In the genomic region with DNA sequence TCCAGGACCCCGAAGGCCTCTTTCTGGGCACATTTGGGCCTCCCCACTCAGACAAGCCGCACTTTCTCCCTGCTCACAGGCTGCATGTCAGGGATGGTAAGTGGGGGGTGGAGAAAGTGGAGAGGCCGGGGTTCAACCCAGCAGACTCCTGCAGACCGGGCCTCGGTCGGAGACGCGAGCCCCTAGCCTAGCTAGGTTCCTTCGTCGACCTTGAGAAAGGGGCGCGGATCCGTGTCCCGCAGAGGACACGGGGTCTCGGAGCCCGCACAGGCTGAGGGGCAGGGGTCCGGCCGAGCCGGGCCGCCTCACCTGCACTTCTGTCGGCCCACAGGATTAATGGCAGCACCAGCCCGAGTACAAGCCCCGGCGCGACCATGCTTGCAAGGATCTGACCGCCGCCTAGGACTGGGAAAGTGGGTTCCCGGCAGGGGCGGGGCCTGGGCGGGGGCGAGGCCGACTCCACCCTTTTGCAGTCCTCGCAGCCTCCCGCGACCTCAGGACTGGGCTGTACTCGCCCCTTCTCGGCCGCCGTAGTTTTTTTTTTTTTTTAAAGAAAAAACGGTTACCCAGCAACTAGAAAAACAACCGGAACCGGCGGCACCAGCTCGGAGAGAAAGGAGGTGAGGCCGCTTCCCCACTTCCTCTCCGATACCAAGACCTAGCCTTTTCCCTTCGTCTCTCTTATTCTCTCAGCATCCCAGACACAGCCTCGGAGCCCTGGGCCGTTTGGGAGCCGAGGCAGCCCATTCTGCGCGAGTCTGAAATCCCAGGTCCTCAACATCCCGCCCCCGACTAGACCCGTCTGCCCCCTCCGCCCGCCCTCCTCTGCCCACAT, we compare ENCODE assay signal across 8 cellular contexts. TPM values are rescaled to one million over a fixed set of nuclear protein-coding genes. Genes with fewer than 3 reads are reported as not detected.
A peak's percentile ranks its signal among the peaks of the same experiment; 100 is the strongest.
DNase-seq lines count a peak whose midpoint lies in the region; ATAC-seq and TF ChIP-seq lines count a peak whose summit lies in the region.

A gene with protein sequence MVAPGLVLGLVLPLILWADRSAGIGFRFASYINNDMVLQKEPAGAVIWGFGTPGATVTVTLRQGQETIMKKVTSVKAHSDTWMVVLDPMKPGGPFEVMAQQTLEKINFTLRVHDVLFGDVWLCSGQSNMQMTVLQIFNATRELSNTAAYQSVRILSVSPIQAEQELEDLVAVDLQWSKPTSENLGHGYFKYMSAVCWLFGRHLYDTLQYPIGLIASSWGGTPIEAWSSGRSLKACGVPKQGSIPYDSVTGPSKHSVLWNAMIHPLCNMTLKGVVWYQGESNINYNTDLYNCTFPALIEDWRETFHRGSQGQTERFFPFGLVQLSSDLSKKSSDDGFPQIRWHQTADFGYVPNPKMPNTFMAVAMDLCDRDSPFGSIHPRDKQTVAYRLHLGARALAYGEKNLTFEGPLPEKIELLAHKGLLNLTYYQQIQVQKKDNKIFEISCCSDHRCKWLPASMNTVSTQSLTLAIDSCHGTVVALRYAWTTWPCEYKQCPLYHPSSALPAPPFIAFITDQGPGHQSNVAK (minus strand): TSS at position 407 of the 835 bp plus-strand sequence. CDS start 31 bp downstream, at position 376.
A gene (plus strand): TSS at position 572 of the 835 bp plus-strand sequence. CDS start 1,361 bp downstream, outside the sequence.

- H3K36me3 Mint-ChIP-seq in Calu3 (ENCODE audit: insufficient read depth, unreplicated experiment) = peaks cover 18% of the 10 kb centered on the region

- BruUV-seq in Calu3 (replicated peaks; lab: Mats Ljungman, UMichigan) = TSS peak; percentile 70

- peak; percentile 91 for ATAC-seq in GM21381 (IDR thresholded peaks at IDR 0.05; ENCODE audit: unreplicated experiment)

- H3K4me3 Mint-ChIP-seq in Calu3 (ENCODE audit: low read depth, unreplicated experiment) = peak within 1 kb of the TSS; percentile 74

- H3K9me3 Mint-ChIP-seq in Calu3 (ENCODE audit: low read depth, unreplicated experiment) = no peaks in the 10 kb centered on the region

- no peaks in the 10 kb centered on the region for H3K4me1 Mint-ChIP-seq in Calu3 (ENCODE audit: low read depth, unreplicated experiment)

- no peaks in the 10 kb centered on the region for H3K27me3 Mint-ChIP-seq in Calu3 (ENCODE audit: unreplicated experiment)

- TF ChIP-seq CTCF in Calu3 (IDR thresholded peaks at IDR 0.05; ENCODE audit: unreplicated experiment) = no peak
- no peak for TF ChIP-seq CTCF in epithelial cell of esophagus (IDR thresholded peaks at IDR 0.05; ENCODE audit: insufficient read depth, low read depth, low read length, missing control alignments)

- DNase-seq in Calu3 (peak; percentile 89), HUDEP-2 (lab: John Stamatoyannopoulos, UW; ENCODE audit: unreplicated experiment in 76 of 76) (peak in 75 of 76 experiments; percentile 3 to 95 (median 88)), OCI-M1 (lab: John Stamatoyannopoulos, UW) (peak; percentile 99), activated T-cell treated with anti-CD3 and anti-CD28 coated beads for 48 hours (ENCODE audit: low read depth) (peak; percentile 90), epithelial cell of esophagus (ENCODE audit: low read depth) (peak; percentile 97), middle frontal gyrus (ENCODE audit: extremely low spot score, low spot score) (peak; percentile 74)
- peak; percentile 63 to 73 for DNase-seq in stimulated activated CD8-positive, alpha-beta memory T cell treated with anti-CD3 and anti-CD28 coated beads, Interleukin-2, amount 100 ng/mL, for 1 hour (ENCODE audit: low read depth in 2 of 2)

- peak within 1 kb of the TSS; percentile 81 for H3K27ac Mint-ChIP-seq in Calu3 (ENCODE audit: unreplicated experiment)

- peak within 1 kb of the TSS; percentile 79 for H3K4me3 ChIP-seq in epithelial cell of esophagus (ENCODE audit: low read length)

- intact Hi-C loops in Calu3 (cut with micrococcal nuclease; ENCODE audit: unreplicated experiment) = no loop called here

- CTCF ChIA-PET in Calu3 (lab: Charles Lee) = interaction anchor here (0.6 to 1.6 kb wide), 7 partner anchors 66 to 1043 kb away, joined by 3 to 5 read pairs (median 4); a partner anchor contains a TSS

RNA-seq across cellular contexts. Expression of the first gene that starts in this region (rescaled TPM):
- 8.4 and 10.0 TPM in 2 replicates for total RNA-seq in Calu3 (2022)

RNA-seq across cellular contexts. Expression of the second gene that starts in this region (rescaled TPM):
- total RNA-seq in Calu3 (2022) = 5.4 and 5.6 TPM in 2 replicates

Comparison
In these comparisons a context has a peak if more than half of its experiments do, and no peak if none do; other contexts are left out.
1. Peak in every context shown above with its lines: DNase-seq, ATAC-seq and H3K4me3 ChIP-seq.